ENCODE assay signal across 1 cellular context in the genomic region with DNA sequence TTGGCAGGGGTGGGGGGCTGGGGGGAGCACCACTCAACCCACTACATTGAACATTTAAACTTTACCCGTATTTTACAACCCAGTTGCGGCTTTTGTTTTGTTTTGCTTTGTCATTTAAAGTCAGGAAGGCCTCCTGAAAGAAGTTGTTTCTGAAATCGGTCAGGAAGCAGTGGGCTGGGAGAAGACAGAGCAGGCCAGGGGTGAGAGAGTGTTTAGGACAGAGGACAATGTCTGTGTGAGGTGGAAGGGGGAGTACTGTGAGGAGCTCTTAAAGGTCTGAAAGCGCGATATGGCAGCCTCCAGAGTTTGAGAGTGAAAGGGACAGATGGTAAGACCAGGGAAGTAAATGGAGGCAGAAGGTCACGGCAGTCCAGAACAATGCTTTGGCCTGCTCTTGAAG.
TF ChIP-seq lines count a peak whose summit lies in the region.

No MANE protein-coding gene starts in this region.

TF ChIP-seq in GM23338, 12 proteins besides CTCF, POLR2A, EP300 and RAD21 (continued from another document):
- no peak for TF ChIP-seq EZH2phosphoT487 (IDR thresholded peaks at IDR 0.05; ENCODE audit: unreplicated experiment)
- TF ChIP-seq EZH2 (IDR thresholded peaks at IDR 0.05; ENCODE audit: low read depth, unreplicated experiment) = no peak
